In genomic region chr2:161307676-161308075, GRCh38 we compare ENCODE assay signal across 8 cellular contexts. TPM values are rescaled to one million over a fixed set of nuclear protein-coding genes. Genes with fewer than 3 reads are reported as not detected.
DNase-seq lines count a peak whose midpoint lies in the region; ATAC-seq, FAIRE-seq and TF ChIP-seq lines count a peak whose summit lies in the region.

No MANE protein-coding gene starts in this region.

- CTCF ChIA-PET in activated CD8-positive, alpha-beta memory T cell treated with anti-CD3 and anti-CD28 coated beads, Interleukin-2, amount 10 ng/mL, durations not matched to agents 7 days and 5 days (lab: Charles Lee), result interaction anchor here (1.3 kb wide), 1 partner anchor 84 kb away, joined by 3 read pairs; no protein-coding TSS in a partner anchor
- CTCF ChIA-PET in HepG2 (lab: Yijun Ruan, JAX; ENCODE audit: low intra/inter-chr PET ratio, low total read pairs), result no interaction called here

- WGBS in HepG2 (ENCODE audit: low lambda C conversion rate), result 0% methylated on average over 6 of the region's 6 CpGs

- intact Hi-C loops in HepG2 (cut with micrococcal nuclease; ENCODE audit: unreplicated experiment) (loop anchor here (1.0 to 5.0 kb wide), 5 partner anchors 12 to 147 kb away; partner anchors contain the start of genes TANK and TBR1), tibial artery (cut with DNase I; ENCODE audit: low total_unique reads) (no loop called here)

- H3K4me3 Mint-ChIP-seq in activated CD8-positive, alpha-beta memory T cell treated with anti-CD3 and anti-CD28 coated beads, Interleukin-2, amount 10 ng/mL, durations not matched to agents 7 days and 5 days, result peak overlapping the region; percentile 87
- H3K4me3 Mint-ChIP-seq in activated naive CD8-positive, alpha-beta T cell treated with anti-CD3 and anti-CD28 coated beads, Interleukin-2, amount 10 ng/mL, durations not matched to agents 7 days and 5 days, result peak overlapping the region; percentile 99

- H3K36me3 ChIP-seq in HepG2 (replicated peaks in 1 of 2; ENCODE audit: control insufficient read depth in 1 of 2, insufficient read depth in 2 of 2, low read length in 2 of 2) (peaks cover 0 to 1% of the 10 kb centered on the region in 2 experiments; a peak in 1 of 5 replicates), tibial artery (no peaks in the 10 kb centered on the region)

- peak overlapping the region; percentile 98 for H3K27ac Mint-ChIP-seq in activated CD8-positive, alpha-beta memory T cell treated with anti-CD3 and anti-CD28 coated beads, Interleukin-2, amount 10 ng/mL, durations not matched to agents 7 days and 5 days
- peak overlapping the region; percentile 98 for H3K27ac Mint-ChIP-seq in activated naive CD8-positive, alpha-beta T cell treated with anti-CD3 and anti-CD28 coated beads, Interleukin-2, amount 10 ng/mL, durations not matched to agents 7 days and 5 days

- no peak for TF ChIP-seq CTCF in HepG2 (CRISPR knock-in tag; IDR thresholded peaks at IDR 0.05)
- TF ChIP-seq CTCF in tibial artery (IDR thresholded peaks at IDR 0.05), result no peak

- POLR2A ChIA-PET in activated naive CD8-positive, alpha-beta T cell treated with anti-CD3 and anti-CD28 coated beads, Interleukin-2, amount 10 ng/mL, durations not matched to agents 7 days and 5 days (lab: Charles Lee), result interaction anchor here (0.5 to 1.6 kb wide), 11 partner anchors 10 to 1011 kb away, joined by 3 to 7 read pairs (median 4); partner anchors contain the start of genes DPP4 and IFIH1
- POLR2A ChIA-PET in HepG2 (lab: Yijun Ruan, JAX), result interaction anchor here (0.6 to 1.7 kb wide), 11 partner anchors 13 to 688 kb away, joined by 3 to 9 read pairs (median 3); no protein-coding TSS in a partner anchor

- TF ChIP-seq POLR2A in HepG2 (IDR thresholded peaks at IDR 0.05; ENCODE audit: insufficient read depth in 1 of 2, low read depth in 2 of 2, low read length in 2 of 2), result no peak

- no peak for TF ChIP-seq EP300 in HepG2 (IDR thresholded peaks at IDR 0.05; ENCODE audit: low read depth in 2 of 2, low read length in 2 of 2)
- TF ChIP-seq EP300 in HepG2 (CRISPR knock-in tag; IDR thresholded peaks at IDR 0.05; ENCODE audit: borderline replicate concordance), result no peak

- peaks cover 25% of the 10 kb centered on the region for H3K36me3 Mint-ChIP-seq in activated CD8-positive, alpha-beta memory T cell treated with anti-CD3 and anti-CD28 coated beads, Interleukin-2, amount 10 ng/mL, durations not matched to agents 7 days and 5 days
- peaks cover 22% of the 10 kb centered on the region for H3K36me3 Mint-ChIP-seq in activated naive CD8-positive, alpha-beta T cell treated with anti-CD3 and anti-CD28 coated beads, Interleukin-2, amount 10 ng/mL, durations not matched to agents 7 days and 5 days

- peak overlapping the region; percentile 92 for H2AFZ ChIP-seq in HepG2 (ENCODE audit: low read length)

- H3K27ac ChIP-seq in HepG2 (ENCODE audit: extremely low read length, insufficient read depth, low read length), result peak overlapping the region; percentile 88
- peak overlapping the region; percentile 79 to 85 for H3K27ac ChIP-seq in tibial artery

- no peak for DNase-seq in activated CD8-positive, alpha-beta memory T cell treated with anti-CD3 and anti-CD28 coated beads, Interleukin-2, amount 10 ng/mL, durations not matched to agents 7 days and 5 days
- DNase-seq in activated CD8-positive, alpha-beta memory T cell treated with anti-CD3 and anti-CD28 coated beads for 24 hours, result no peak
- no peak for DNase-seq in activated naive CD8-positive, alpha-beta T cell treated with anti-CD3 and anti-CD28 coated beads, Interleukin-2, amount 10 ng/mL, durations not matched to agents 7 days and 5 days
- no peak for DNase-seq in HepG2 (ENCODE audit: low spot score)
- DNase-seq in tibial artery, result no peak
- DNase-seq in H4 (ENCODE audit: low spot score), result no peak
- DNase-seq in epidermal melanocyte (ENCODE audit: insufficient read length, low spot score), result no peak

- H3K4me1 Mint-ChIP-seq in activated CD8-positive, alpha-beta memory T cell treated with anti-CD3 and anti-CD28 coated beads, Interleukin-2, amount 10 ng/mL, durations not matched to agents 7 days and 5 days, result peaks cover 32% of the 10 kb centered on the region
- peaks cover 19% of the 10 kb centered on the region for H3K4me1 Mint-ChIP-seq in activated naive CD8-positive, alpha-beta T cell treated with anti-CD3 and anti-CD28 coated beads, Interleukin-2, amount 10 ng/mL, durations not matched to agents 7 days and 5 days

- in situ Hi-C loops in HepG2 (cut with HindIII; ENCODE audit: extremely low pct_ligation_motif_present, low pct_unique_long_range_greater_than_20kb), result no loop called here

- H3K79me2 ChIP-seq in HepG2 (ENCODE audit: insufficient read depth, low read length), result peaks cover 42% of the 10 kb centered on the region

- FAIRE-seq in HepG2 (lab: Jason Lieb, UNC), result no peak

- peaks cover under 1% of the 10 kb centered on the region for H3K27me3 Mint-ChIP-seq in activated CD8-positive, alpha-beta memory T cell treated with anti-CD3 and anti-CD28 coated beads, Interleukin-2, amount 10 ng/mL, durations not matched to agents 7 days and 5 days
- H3K27me3 Mint-ChIP-seq in activated naive CD8-positive, alpha-beta T cell treated with anti-CD3 and anti-CD28 coated beads, Interleukin-2, amount 10 ng/mL, durations not matched to agents 7 days and 5 days, result peaks cover 8% of the 10 kb centered on the region

- TF ChIP-seq RAD21 in HepG2 (CRISPR knock-in tag; IDR thresholded peaks at IDR 0.05), result no peak

- peak overlapping the region; percentile 72 for H3K4me2 ChIP-seq in HepG2 (ENCODE audit: low read depth, low read length)

- H3K4me1 ChIP-seq in HepG2 (ENCODE audit: insufficient read depth, low read length) (peaks cover 23% of the 10 kb centered on the region), tibial artery (peaks cover 4 to 12% (median 10%) of the 10 kb centered on the region in 4 donors)

- H3K9ac ChIP-seq in HepG2 (ENCODE audit: insufficient read depth, low read depth, low read length), result peak overlapping the region; percentile 85

- H3K4me3 ChIP-seq in HepG2 (replicated peaks in 1 of 3; ENCODE audit: insufficient read depth in 1 of 3, low read depth in 2 of 3, low read length in 3 of 3) (peak overlapping the region; percentile 80 to 87 (median 82)), tibial artery (peak overlapping the region; percentile 71 to 81)

- TSS peak; percentile 86 for BruUV-seq in HepG2 (replicated peaks; lab: Mats Ljungman, UMichigan)

- ATAC-seq in activated CD8-positive, alpha-beta memory T cell treated with anti-CD3 and anti-CD28 coated beads, Interleukin-2, amount 10 ng/mL, durations not matched to agents 7 days and 5 days, result no peak
- no peak for ATAC-seq in activated naive CD8-positive, alpha-beta T cell treated with anti-CD3 and anti-CD28 coated beads, Interleukin-2, amount 10 ng/mL, durations not matched to agents 7 days and 5 days (ENCODE audit: low read depth)
- ATAC-seq in HepG2, result peak; percentile 14; the same call in 2 of the 3 replicates
- no peak for ATAC-seq in activated CD4-positive, CD25-positive, alpha-beta regulatory T cell treated with anti-CD3 and anti-CD28 coated beads, Interleukin-2, amount 50 U/mL, for 24 hours

- H4K20me1 ChIP-seq in HepG2 (ENCODE audit: insufficient read depth, low read length), result no peaks in the 10 kb centered on the region

- no peaks in the 10 kb centered on the region for H3K9me3 Mint-ChIP-seq in activated CD8-positive, alpha-beta memory T cell treated with anti-CD3 and anti-CD28 coated beads, Interleukin-2, amount 10 ng/mL, durations not matched to agents 7 days and 5 days (ENCODE audit: low read depth)
- H3K9me3 Mint-ChIP-seq in activated naive CD8-positive, alpha-beta T cell treated with anti-CD3 and anti-CD28 coated beads, Interleukin-2, amount 10 ng/mL, durations not matched to agents 7 days and 5 days, result peaks cover 3% of the 10 kb centered on the region

- no peaks in the 10 kb centered on the region; a peak in 1 of 5 replicates for H3K27me3 ChIP-seq in HepG2 (ENCODE audit: control insufficient read depth in 1 of 2, insufficient read depth in 2 of 2, low read length in 2 of 2)
- no peaks in the 10 kb centered on the region for H3K27me3 ChIP-seq in tibial artery

- H3K9me3 ChIP-seq in HepG2 (ENCODE audit: low read length) (no peaks in the 10 kb centered on the region), tibial artery (peaks cover 0 to 13% (median 0%) of the 10 kb centered on the region in 3 donors)

TF ChIP-seq in HepG2, 621 proteins besides CTCF, POLR2A, EP300 and RAD21 (continues in another document):
- TF ChIP-seq ZBTB20 (CRISPR knock-in tag; IDR thresholded peaks at IDR 0.05; ENCODE audit: borderline replicate concordance, low read depth) (no peak), KLF16 (CRISPR knock-in tag; IDR thresholded peaks at IDR 0.05) (no peak), ZNF121 (CRISPR knock-in tag; IDR thresholded peaks at IDR 0.05) (no peak), ZBTB21 (CRISPR knock-in tag; IDR thresholded peaks at IDR 0.05) (no peak)

RNA-seq across cellular contexts. Expression of gene PSMD14, which starts 0.5 kb away (rescaled TPM):
- total RNA-seq in activated CD8-positive, alpha-beta memory T cell treated with anti-CD3 and anti-CD28 coated beads, Interleukin-2, amount 10 ng/mL, durations not matched to agents 7 days and 5 days, result 10 to 100 TPM; 68.3 to 86.1 TPM
- total RNA-seq in activated naive CD8-positive, alpha-beta T cell treated with anti-CD3 and anti-CD28 coated beads, Interleukin-2, amount 10 ng/mL, durations not matched to agents 7 days and 5 days, result 10 to 100 TPM; 46.4 to 48.1 TPM
- total RNA-seq in HepG2 (2016; rRNA removed; fragmentation: Illumina TruSeq; extraction: Trizol), result 149 and 231 TPM in 2 replicates
- total RNA-seq in HepG2 (2016; cell fraction: cytosol; rRNA removed; fragmentation: Illumina TruSeq; extraction: Trizol; ENCODE audit: low read depth), result 39.6 and 43.9 TPM in 2 replicates
- total RNA-seq in HepG2 (2016; cell fraction: insoluble cytoplasmic fraction; rRNA removed; fragmentation: Illumina TruSeq; extraction: Trizol), result 153 and 232 TPM in 2 replicates
- total RNA-seq in HepG2 (2016; cell fraction: membrane; rRNA removed; fragmentation: Illumina TruSeq; extraction: Trizol), result 53.1 and 54.7 TPM in 2 replicates
- 116 and 118 TPM in 2 replicates for total RNA-seq in HepG2 (2016; cell fraction: nucleus; rRNA removed; fragmentation: Illumina TruSeq; extraction: Trizol)
- 40.8 and 60.6 TPM in 2 replicates for polyA plus RNA-seq in HepG2 (2011; rRNA removed)
- polyA plus RNA-seq in HepG2 (2011; cell fraction: cytosol; rRNA removed), result 29.9 and 42.7 TPM in 2 replicates
- 12.9 and 15.9 TPM in 2 replicates for polyA plus RNA-seq in HepG2 (2011; cell fraction: nucleus; rRNA removed)
- polyA plus RNA-seq in HepG2 (2012), result 64.5 and 66.6 TPM in 2 replicates
- polyA plus RNA-seq in HepG2 (2016; cell fraction: cytosol; fragmentation: Illumina TruSeq; extraction: Trizol; ENCODE audit: low read depth), result 24.0 and 25.1 TPM in 2 replicates
- 189 and 200 TPM in 2 replicates for polyA plus RNA-seq in HepG2 (2016; cell fraction: insoluble cytoplasmic fraction; fragmentation: Illumina TruSeq; extraction: Trizol; ENCODE audit: low read depth)
- 30.2 and 33.4 TPM in 2 replicates for polyA plus RNA-seq in HepG2 (2016; cell fraction: membrane; fragmentation: Illumina TruSeq; extraction: Trizol; ENCODE audit: low read depth)
- polyA plus RNA-seq in HepG2 (2016; cell fraction: nucleus; fragmentation: Illumina TruSeq; extraction: Trizol; ENCODE audit: insufficient read depth, low read depth), result 70.5 and 71.9 TPM in 2 replicates
- polyA minus RNA-seq in HepG2 (2011; rRNA and poly(A)+ RNA removed; ENCODE audit: low replicate concordance), result 13.9 and 20.3 TPM in 2 replicates
- polyA minus RNA-seq in HepG2 (2011; cell fraction: cytosol; rRNA and poly(A)+ RNA removed), result 25.6 and 31.3 TPM in 2 replicates
- polyA minus RNA-seq in HepG2 (2011; cell fraction: nucleus; rRNA and poly(A)+ RNA removed), result 114 and 131 TPM in 2 replicates
- 177 and 187 TPM in 2 replicates for total RNA-seq in H4 (2014; rRNA removed; shearing (Covaris generic))
